In genomic region chr13:90768116-90768515, GRCh38 we compare ENCODE assay signal across 1 cellular context.
TF ChIP-seq lines count a peak whose summit lies in the region.

No MANE protein-coding gene starts in this region.

TF ChIP-seq in HepG2, 621 proteins besides CTCF, POLR2A, EP300 and RAD21 (continued from another document):
- TF ChIP-seq HNF1A (IDR thresholded peaks at IDR 0.05; ENCODE audit: low read depth) = no peak
- no peak for TF ChIP-seq HNF1A (CRISPR knock-in tag; IDR thresholded peaks at IDR 0.05; ENCODE audit: borderline replicate concordance)
- TF ChIP-seq NR0B2 (CRISPR knock-in tag; IDR thresholded peaks at IDR 0.05) = no peak
- TF ChIP-seq TARDBP (CRISPR knock-in tag; IDR thresholded peaks at IDR 0.05) = no peak
- TF ChIP-seq NFYB (CRISPR knock-in tag; IDR thresholded peaks at IDR 0.05) = no peak
- TF ChIP-seq ZBTB20 (CRISPR knock-in tag; IDR thresholded peaks at IDR 0.05; ENCODE audit: borderline replicate concordance, low read depth) = no peak
- no peak for TF ChIP-seq ZSCAN20 (CRISPR knock-in tag; IDR thresholded peaks at IDR 0.05; ENCODE audit: borderline replicate concordance)
- TF ChIP-seq TFAP4 (IDR thresholded peaks at IDR 0.05; ENCODE audit: borderline replicate concordance, low read depth) = no peak
- no peak for TF ChIP-seq GLMP (CRISPR knock-in tag; IDR thresholded peaks at IDR 0.05; ENCODE audit: borderline replicate concordance)
- TF ChIP-seq ZNF484 (CRISPR knock-in tag; IDR thresholded peaks at IDR 0.05; ENCODE audit: borderline replicate concordance, low read depth) = no peak
- no peak for TF ChIP-seq RNF2 (conservative IDR thresholded peaks at IDR 0.05; ENCODE audit: low read depth)
